Comparison of ENCODE assay signal across 12 cellular contexts in genomic region chr3:170429050-170429449, GRCh38. TPM values are rescaled to one million over a fixed set of nuclear protein-coding genes. Genes with fewer than 3 reads are reported as not detected.
DNase-seq lines count a peak whose midpoint lies in the region; ATAC-seq and TF ChIP-seq lines count a peak whose summit lies in the region.
"Had no signal": no experiment of that assay in that cellular context is flagged by ENCODE, and none has a peak within 500 bp of the region (broad histone marks: within the 10 kb centered on the region; RNA-seq: fewer than 3 reads in every experiment).

No MANE protein-coding gene starts in this region.

- H3K9me2 ChIP-seq in Loucy (replicated peaks; ENCODE audit: low read depth, low read length): no peaks in the 10 kb centered on the region

- H3K79me2 ChIP-seq in Loucy (ENCODE audit: insufficient read depth, low read length): no peaks in the 10 kb centered on the region
- H3K79me2 ChIP-seq: parathyroid adenoma had no signal

- intact Hi-C loops in ascending aorta (cut with DNase I): no loop called here

- peaks cover 26% of the 10 kb centered on the region for H3K4me1 ChIP-seq in Loucy (ENCODE audit: insufficient read depth, low read length, poor library complexity, severe bottlenecking)
- H3K4me1 ChIP-seq in ascending aorta: no peaks in the 10 kb centered on the region
- H3K4me1 ChIP-seq: parathyroid adenoma had no signal

- ATAC-seq in GM18867 (IDR thresholded peaks at IDR 0.05; ENCODE audit: unreplicated experiment) (peak; percentile 61), HG03521 (IDR thresholded peaks at IDR 0.05; ENCODE audit: unreplicated experiment) (no peak)

- no peaks in the 10 kb centered on the region for H3K36me3 ChIP-seq in Loucy (ENCODE audit: insufficient read depth, low read length)
- H3K36me3 ChIP-seq in ascending aorta: no peaks in the 10 kb centered on the region

- H3K4me3 ChIP-seq in AG10803 (ENCODE audit: low read length): no peak overlapping the region
- H3K4me3 ChIP-seq in Loucy (ENCODE audit: low read length, poor library complexity, severe bottlenecking): no peak overlapping the region
- no peak overlapping the region for H3K4me3 ChIP-seq in fibroblast of pulmonary artery (replicated peaks; ENCODE audit: low read depth, low read length)
- no peak overlapping the region for H3K4me3 ChIP-seq in ascending aorta

- H3K27ac ChIP-seq in ascending aorta: no peak overlapping the region
- H3K27ac ChIP-seq: parathyroid adenoma had no signal

- H3K27me3 ChIP-seq in Loucy (ENCODE audit: insufficient read depth, low read length, poor library complexity, severe bottlenecking) (no peaks in the 10 kb centered on the region), ascending aorta (no peaks in the 10 kb centered on the region)

- peak overlapping the region; percentile 20 for H3K4me2 ChIP-seq in Loucy (ENCODE audit: low read depth, low read length, poor library complexity, severe bottlenecking)

- H3K9ac ChIP-seq in Loucy (ENCODE audit: low read depth, low read length, poor library complexity, severe bottlenecking): no peak overlapping the region
- H3K9ac ChIP-seq: parathyroid adenoma had no signal

- no peaks in the 10 kb centered on the region for H3K9me3 ChIP-seq in Loucy (ENCODE audit: insufficient read depth, low read depth, low read length)
- no peaks in the 10 kb centered on the region for H3K9me3 ChIP-seq in ascending aorta

- no peaks in the 10 kb centered on the region for H4K20me1 ChIP-seq in Loucy (ENCODE audit: insufficient read depth, low read length, poor library complexity, severe bottlenecking)

- no peak overlapping the region for H2AFZ ChIP-seq in Loucy (ENCODE audit: low read length)
- H2AFZ ChIP-seq: parathyroid adenoma had no signal

- H3F3A ChIP-seq in Loucy (ENCODE audit: low read depth): no peaks in the 10 kb centered on the region

- TF ChIP-seq CTCF in AG10803 (conservative IDR thresholded peaks at IDR 0.05; ENCODE audit: low read length): no peak
- TF ChIP-seq CTCF in Loucy (conservative IDR thresholded peaks at IDR 0.05; ENCODE audit: low read length): no peak
- TF ChIP-seq CTCF in fibroblast of pulmonary artery (IDR thresholded peaks at IDR 0.05; ENCODE audit: low read length, missing control alignments): no peak
- no peak for TF ChIP-seq CTCF in ascending aorta (IDR thresholded peaks at IDR 0.05)

- DNase-seq in AG10803 (ENCODE audit: low read depth) (peak; percentile 79), fibroblast of pulmonary artery (ENCODE audit: low read depth) (peak; percentile 38), ecto neural progenitor cell (ENCODE audit: low spot score) (no peak), ascending aorta (ENCODE audit: low spot score in 2 of 2) (no peak)
- no peak for DNase-seq in activated CD8-positive, alpha-beta memory T cell treated with anti-CD3 and anti-CD28 coated beads, Interleukin-2, amount 50 U/mL, for 48 hours
- DNase-seq: activated B cell treated with CpG ODN at 0.5 μM for 24 hours; central memory CD4-positive, alpha-beta T cell; NCI-H510A treated with DMSO at 0.1 percent for 48 hours had no signal

RNA-seq across cellular contexts. Expression of gene CLDN11, which starts 10.4 kb away (rescaled TPM):
- total RNA-seq in ascending aorta: 7.0 TPM

Comparison
In these comparisons a context has a peak if more than half of its experiments do, and no peak if none do; other contexts are left out.
1. DNase-seq: peak in AG10803 (single experiment) and fibroblast of pulmonary artery (single experiment); none in activated CD8-positive, alpha-beta memory T cell treated with anti-CD3 and anti-CD28 coated beads, Interleukin-2, amount 50 U/mL, for 48 hours (single experiment), ecto neural progenitor cell (single experiment) and ascending aorta (0 of 2).